In genomic region chr19:6110360-6110977, GRCh38 we compare ENCODE assay signal across 8 cellular contexts. TPM values are rescaled to one million over a fixed set of nuclear protein-coding genes. Genes with fewer than 3 reads are reported as not detected.
DNase-seq lines count a peak whose midpoint lies in the region; ATAC-seq lines count a peak whose summit lies in the region.

TSS of gene RFX2 (minus strand) at chr19:6110500. CDS start at chr19:6047496, 63,004 bp downstream.

- peaks cover 25 to 34% (median 32%) of the 10 kb centered on the region in 11 experiments for H3K27me3 ChIP-seq in BLaER1 treated with 17β-estradiol and CSF1 and Interleukin-3, amounts not matched to agents 10 nM and 100 nM
- no peaks in the 10 kb centered on the region for H3K27me3 ChIP-seq in layer of hippocampus (ENCODE audit: control insufficient read depth, insufficient read depth, low read length)

- intact Hi-C loops in activated CD4-positive, alpha-beta T cell treated with anti-CD3 and anti-CD28 coated beads for 36 hours (cut with DNase I, micrococcal nuclease) = loop anchor here (1.0 to 5.0 kb wide), 16 partner anchors 43 to 627 kb away; partner anchors contain the start of genes CATSPERD (in 1 of the 2), CLPP (in 1 of the 2), GPR108 (in 1 of the 2) and GTF2F1 (in 1 of the 2)

- H3K4me1 Mint-ChIP-seq in activated CD4-positive, alpha-beta T cell treated with anti-CD3 and anti-CD28 coated beads for 36 hours = peaks cover 23% of the 10 kb centered on the region

- peak within 1 kb of the TSS; percentile 92 to 100 (median 96) for H3K4me2 ChIP-seq in BLaER1 treated with 17β-estradiol and CSF1 and Interleukin-3, amounts not matched to agents 10 nM and 100 nM

- H3K27me3 Mint-ChIP-seq in activated CD4-positive, alpha-beta T cell treated with anti-CD3 and anti-CD28 coated beads for 36 hours = peaks cover 16% of the 10 kb centered on the region

- H3K9me3 ChIP-seq in BLaER1 treated with 17β-estradiol and CSF1 and Interleukin-3, amounts not matched to agents 10 nM and 100 nM (replicated peaks in 1 of 11) = no peaks in the 10 kb centered on the region

- H4K20me1 ChIP-seq in BLaER1 treated with 17β-estradiol and CSF1 and Interleukin-3, amounts not matched to agents 10 nM and 100 nM = peaks cover 0 to 16% (median 8%) of the 10 kb centered on the region in 11 experiments; a peak in 5 of 22 replicates

- H3K27ac Mint-ChIP-seq in activated CD4-positive, alpha-beta T cell treated with anti-CD3 and anti-CD28 coated beads for 36 hours = peak within 1 kb of the TSS; percentile 60

- H3K4me3 Mint-ChIP-seq in activated CD4-positive, alpha-beta T cell treated with anti-CD3 and anti-CD28 coated beads for 36 hours = peak within 1 kb of the TSS; percentile 76

- peak within 1 kb of the TSS; percentile 56 to 75 (median 66) for H3K4me3 ChIP-seq in BLaER1 treated with 17β-estradiol and CSF1 and Interleukin-3, amounts not matched to agents 10 nM and 100 nM

- H3K4me1 ChIP-seq in BLaER1 treated with 17β-estradiol and CSF1 and Interleukin-3, amounts not matched to agents 10 nM and 100 nM = peaks cover 14 to 24% (median 18%) of the 10 kb centered on the region in 10 experiments

- H3K9me3 Mint-ChIP-seq in activated CD4-positive, alpha-beta T cell treated with anti-CD3 and anti-CD28 coated beads for 36 hours (ENCODE audit: low read depth) = no peaks in the 10 kb centered on the region

- H3K36me3 Mint-ChIP-seq in activated CD4-positive, alpha-beta T cell treated with anti-CD3 and anti-CD28 coated beads for 36 hours (ENCODE audit: low read depth) = peaks cover 2% of the 10 kb centered on the region

- DNase-seq in NCI-H524 (lab: John Stamatoyannopoulos, UW) = peak; percentile 99
- peak; percentile 100 for DNase-seq in activated CD4-positive, alpha-beta T cell treated with anti-CD3 and anti-CD28 coated beads for 36 hours
- peak; percentile 96 to 99 for DNase-seq in stimulated activated CD4-positive, alpha-beta T cell treated with anti-CD3 and anti-CD28 coated beads, Interleukin-1b, Interleukin-23, amount 100 ng/mL, for 1 hour (ENCODE audit: low read depth in 2 of 2)

- peak within 1 kb of the TSS; percentile 61 to 87 (median 78) for H3K9ac ChIP-seq in BLaER1 treated with 17β-estradiol and CSF1 and Interleukin-3, amounts not matched to agents 10 nM and 100 nM

- peak; percentile 98 for ATAC-seq in GM19324 (IDR thresholded peaks at IDR 0.05; ENCODE audit: low FRiP score, unreplicated experiment)
- ATAC-seq in HG03457 (IDR thresholded peaks at IDR 0.05; ENCODE audit: unreplicated experiment) = peak; percentile 78
- peak; percentile 98 for ATAC-seq in activated CD4-positive, alpha-beta T cell treated with anti-CD3 and anti-CD28 coated beads for 36 hours

- peak within 1 kb of the TSS; percentile 37 to 83 (median 69); a peak in 18 of 22 replicates for H3K27ac ChIP-seq in BLaER1 treated with 17β-estradiol and CSF1 and Interleukin-3, amounts not matched to agents 10 nM and 100 nM
- peak within 1 kb of the TSS; percentile 47 for H3K27ac ChIP-seq in cingulate gyrus (ENCODE audit: low read depth, low read length)
- H3K27ac ChIP-seq in layer of hippocampus (ENCODE audit: low read depth, low read length) = peak within 1 kb of the TSS; percentile 55

- CTCF ChIA-PET in activated CD4-positive, alpha-beta T cell treated with anti-CD3 and anti-CD28 coated beads for 36 hours (lab: Charles Lee) = interaction anchor here (0.7 to 2.1 kb wide), 3 partner anchors 16 to 1947 kb away, joined by 4 to 8 read pairs (median 6); no protein-coding TSS in a partner anchor

- H3K36me3 ChIP-seq in BLaER1 treated with 17β-estradiol and CSF1 and Interleukin-3, amounts not matched to agents 10 nM and 100 nM = no peaks in the 10 kb centered on the region

- POLR2A ChIA-PET in activated CD4-positive, alpha-beta T cell treated with anti-CD3 and anti-CD28 coated beads for 36 hours (lab: Charles Lee) = no interaction called here

RNA-seq across cellular contexts. Expression of gene RFX2, which starts in this region (rescaled TPM):
- 1 to 10 TPM; 8.6 to 8.9 TPM for total RNA-seq in activated CD4-positive, alpha-beta T cell treated with anti-CD3 and anti-CD28 coated beads for 36 hours

Comparison
In these comparisons a context has a peak if more than half of its experiments do, and no peak if none do; other contexts are left out.
1. Peak in every context shown above with its lines: DNase-seq, ATAC-seq, H3K4me3 ChIP-seq and H3K27ac ChIP-seq.